Comparison of ENCODE assay signal across 18 cellular contexts in genomic region chr15:56293495-56294292, GRCh38.
"Had no signal": no experiment of that assay in that cellular context is flagged by ENCODE, and none has a peak within 500 bp of the region (broad histone marks: within the 10 kb centered on the region; RNA-seq: fewer than 3 reads in every experiment).

No MANE protein-coding gene starts in this region.

- H3K36me3 ChIP-seq: heart right ventricle, pancreas, right atrium auricular region, tibial nerve, uterus, WERI-Rb-1 had no signal

- H3K27ac ChIP-seq: heart right ventricle, pancreas, psoas muscle, right atrium auricular region, tibial nerve, uterus, WERI-Rb-1 had no signal

- DNase-seq: activated CD4-positive, alpha-beta T cell treated with anti-CD3 and anti-CD28 coated beads, Interleukin-2, amount 10 ng/mL, durations not matched to agents 7 days and 5 days; activated CD4-positive, CD25-positive, alpha-beta regulatory T cell treated with anti-CD3 and anti-CD28 coated beads, Interleukin-2, amount 50 U/mL, for 72 hours; activated CD8-positive, alpha-beta T cell treated with anti-CD3 and anti-CD28 coated beads for 36 hours; activated gamma-delta T cell; aorta; foreskin fibroblast; heart right ventricle; islet precursor cell; left cardiac atrium; pancreas; psoas muscle; stimulated activated CD4-positive, alpha-beta T cell treated with anti-CD3 and anti-CD28 coated beads, Interleukin-4, amount 100 ng/mL, for 24 hours; substantia nigra; uterus; WERI-Rb-1 had no signal

- H3K4me1 ChIP-seq: heart right ventricle, pancreas, psoas muscle, right atrium auricular region, tibial nerve, uterus had no signal

- FAIRE-seq: pancreas, TTC549 had no signal

- H3K4me3 ChIP-seq: heart right ventricle, pancreas, psoas muscle, right atrium auricular region, tibial nerve, uterus had no signal

- H3K9me3 ChIP-seq: pancreas, uterus had no signal

- H3K27me3 ChIP-seq: heart right ventricle, pancreas, right atrium auricular region, tibial nerve, uterus had no signal

- ATAC-seq: activated CD8-positive, alpha-beta T cell treated with anti-CD3 and anti-CD28 coated beads for 36 hours; heart right ventricle; left cardiac atrium; pancreas; psoas muscle had no signal
